In genomic region chr7:155169081-155169480, GRCh38 we compare ENCODE assay signal across 22 cellular contexts.
DNase-seq lines count a peak whose midpoint lies in the region; TF ChIP-seq lines count a peak whose summit lies in the region.
"Had no signal": no experiment of that assay in that cellular context is flagged by ENCODE, and none has a peak within 500 bp of the region (broad histone marks: within the 10 kb centered on the region; RNA-seq: fewer than 3 reads in every experiment).

No MANE protein-coding gene starts in this region.

- no peaks in the 10 kb centered on the region for H4K20me1 ChIP-seq in mammary epithelial cell (ENCODE audit: insufficient read depth, low read length)

- H3K4me1 ChIP-seq in mammary epithelial cell (ENCODE audit: insufficient read depth, low read length), result peaks cover 16% of the 10 kb centered on the region
- H3K4me1 ChIP-seq in breast epithelium, result no peaks in the 10 kb centered on the region

- CTCF ChIA-PET in mammary epithelial cell (lab: Charles Lee; ENCODE audit: low non-redundant PET), result no interaction called here
- CTCF ChIA-PET in HEK293T (lab: Yijun Ruan, JAX), result no interaction called here

- H3K4me3 ChIP-seq in mammary epithelial cell (replicated peaks in 1 of 3; ENCODE audit: insufficient read depth in 1 of 3, low read depth in 2 of 3, low read length in 3 of 3) (no peak overlapping the region), breast epithelium (no peak overlapping the region)

- H3K27ac ChIP-seq in mammary epithelial cell (ENCODE audit: insufficient read depth, low read depth, low read length) (no peak overlapping the region), breast epithelium (no peak overlapping the region)

- WGBS in mammary epithelial cell (ENCODE audit: low coverage, missing lambda C conversion rate), result 33% methylated on average over 8 of the region's 8 CpGs

- no peaks in the 10 kb centered on the region for H3K27me3 ChIP-seq in mammary epithelial cell (ENCODE audit: insufficient read depth, low read length)
- H3K27me3 ChIP-seq in breast epithelium, result peaks cover 0 to 21% of the 10 kb centered on the region in 2 donors

- H2AFZ ChIP-seq in mammary epithelial cell (ENCODE audit: low read depth, low read length), result peak overlapping the region; percentile 77

- H3K27me3 Mint-ChIP-seq in osteocyte (ENCODE audit: unreplicated experiment), result no peaks in the 10 kb centered on the region

- no peak overlapping the region for H3K4me3 Mint-ChIP-seq in osteocyte (ENCODE audit: unreplicated experiment)
- H3K4me3 Mint-ChIP-seq: CD8-positive, alpha-beta T cell; IgD-negative memory B cell had no signal

- no peak for TF ChIP-seq POLR2A in breast epithelium (IDR thresholded peaks at IDR 0.05)

- in situ Hi-C loops in mammary epithelial cell (cut with MboI; ENCODE audit: low sequenced_read_pairs in 2 of 2), result no loop called here

- BruUV-seq in mammary epithelial cell (replicated peaks; lab: Mats Ljungman, UMichigan), result no TSS peak

- H3K36me3 Mint-ChIP-seq in osteocyte (ENCODE audit: unreplicated experiment), result no peaks in the 10 kb centered on the region
- H3K36me3 Mint-ChIP-seq: CD8-positive, alpha-beta T cell; IgD-negative memory B cell had no signal

- intact Hi-C loops in mammary epithelial cell (cut with micrococcal nuclease) (loop anchor here (10.0 kb wide), 1 partner anchor 94 kb away; the partner anchor contains the start of gene HTR5A), breast epithelium (cut with DNase I; ENCODE audit: low total_unique reads) (no loop called here)

- H3K4me2 ChIP-seq in mammary epithelial cell (ENCODE audit: insufficient read depth, low read depth, low read length), result no peak overlapping the region

- H3K36me3 ChIP-seq in mammary epithelial cell (ENCODE audit: insufficient read depth, low read length) (no peaks in the 10 kb centered on the region), breast epithelium (no peaks in the 10 kb centered on the region)

- POLR2A ChIA-PET in HEK293T (lab: Yijun Ruan, JAX), result no interaction called here

- peaks cover 2% of the 10 kb centered on the region for H3K4me1 Mint-ChIP-seq in osteocyte (ENCODE audit: unreplicated experiment)
- H3K4me1 Mint-ChIP-seq: IgD-negative memory B cell had no signal

- H3K9ac ChIP-seq in mammary epithelial cell (ENCODE audit: insufficient read depth, low read length), result no peak overlapping the region

- no peaks in the 10 kb centered on the region for H3K9me3 Mint-ChIP-seq in osteocyte (ENCODE audit: unreplicated experiment)
- H3K9me3 Mint-ChIP-seq: CD8-positive, alpha-beta T cell; IgD-negative memory B cell had no signal

- dilution Hi-C loops in mammary epithelial cell (cut with HindIII; ENCODE audit: low sequenced_read_pairs), result no loop called here

- H3K79me2 ChIP-seq in mammary epithelial cell (ENCODE audit: insufficient read depth, low read length), result no peaks in the 10 kb centered on the region

- H3K9me3 ChIP-seq in mammary epithelial cell (replicated peaks; ENCODE audit: insufficient read depth, low read length), result no peaks in the 10 kb centered on the region
- H3K9me3 ChIP-seq in breast epithelium, result no peaks in the 10 kb centered on the region

- DNase-seq in NCI-H748 (lab: John Stamatoyannopoulos, UW; ENCODE audit: unreplicated experiment) (peak; percentile 62), NCI-H748 treated with DMSO at 0.1 percent for 48 hours (lab: John Stamatoyannopoulos, UW) (no peak), mammary epithelial cell (peak; percentile 11), breast epithelium (ENCODE audit: low spot score in 2 of 2) (no peak), NCI-H69 (lab: John Stamatoyannopoulos, UW) (peak; percentile 79), osteocyte (ENCODE audit: extremely low spot score, unreplicated experiment) (peak; percentile 73), HPDE6-E6E7 (ENCODE audit: extremely low spot score) (no peak), HEK293T (ENCODE audit: extremely low spot score) (no peak)
- DNase-seq: AML-193; C1 segment of cervical spinal cord; CD8-positive, alpha-beta T cell; EL; GF-D8; GOT3; HCEC 1CT; MV-4-11; NCI-H1436 treated with DMSO at 0.1 percent for 48 hours; NCI-H2081; NCI-H510A; NCI-H82; Right ventricle myocardium superior had no signal

- TF ChIP-seq CTCF in mammary epithelial cell (conservative IDR thresholded peaks at IDR 0.05 in 1 of 2, IDR thresholded peaks at IDR 0.05 in 1 of 2; ENCODE audit: extremely low read depth in 1 of 2, insufficient read depth in 1 of 2, low read depth in 1 of 2, low read length in 2 of 2) (no peak), breast epithelium (IDR thresholded peaks at IDR 0.05) (no peak), osteocyte (IDR thresholded peaks at IDR 0.05) (no peak)

- no peak overlapping the region for H3K27ac Mint-ChIP-seq in osteocyte (ENCODE audit: unreplicated experiment)
- H3K27ac Mint-ChIP-seq: CD8-positive, alpha-beta T cell; IgD-negative memory B cell had no signal

TF ChIP-seq in HEK293T, 16 proteins besides CTCF, POLR2A, EP300 and RAD21:
- TF ChIP-seq TARDBP (IDR thresholded peaks at IDR 0.05), result no peak
- TF ChIP-seq CTBP1 (IDR thresholded peaks at IDR 0.05; ENCODE audit: borderline replicate concordance), result no peak
- no peak for TF ChIP-seq ARNT (IDR thresholded peaks at IDR 0.05)
- no peak for TF ChIP-seq L3MBTL2 (conservative IDR thresholded peaks at IDR 0.05)
- TF ChIP-seq LEF1 (IDR thresholded peaks at IDR 0.05; ENCODE audit: borderline replicate concordance), result no peak
- TF ChIP-seq NFRKB (IDR thresholded peaks at IDR 0.05), result no peak
- TF ChIP-seq ZNF384 (IDR thresholded peaks at IDR 0.05), result no peak
- no peak for TF ChIP-seq SP1 (IDR thresholded peaks at IDR 0.05)
- TF ChIP-seq FOXK2 (IDR thresholded peaks at IDR 0.05), result no peak
- TF ChIP-seq ELF4 (IDR thresholded peaks at IDR 0.05), result no peak

Comparison
In these comparisons a context has a peak if more than half of its experiments do, and no peak if none do; other contexts are left out.
1. DNase-seq: peak in NCI-H748 (single experiment), mammary epithelial cell (single experiment), NCI-H69 (single experiment) and osteocyte (single experiment); none in NCI-H748 treated with DMSO at 0.1 percent for 48 hours (single experiment), breast epithelium (0 of 2), HPDE6-E6E7 (single experiment) and HEK293T (single experiment).